ENCODE assay signal across 10 cellular contexts in the genomic region with DNA sequence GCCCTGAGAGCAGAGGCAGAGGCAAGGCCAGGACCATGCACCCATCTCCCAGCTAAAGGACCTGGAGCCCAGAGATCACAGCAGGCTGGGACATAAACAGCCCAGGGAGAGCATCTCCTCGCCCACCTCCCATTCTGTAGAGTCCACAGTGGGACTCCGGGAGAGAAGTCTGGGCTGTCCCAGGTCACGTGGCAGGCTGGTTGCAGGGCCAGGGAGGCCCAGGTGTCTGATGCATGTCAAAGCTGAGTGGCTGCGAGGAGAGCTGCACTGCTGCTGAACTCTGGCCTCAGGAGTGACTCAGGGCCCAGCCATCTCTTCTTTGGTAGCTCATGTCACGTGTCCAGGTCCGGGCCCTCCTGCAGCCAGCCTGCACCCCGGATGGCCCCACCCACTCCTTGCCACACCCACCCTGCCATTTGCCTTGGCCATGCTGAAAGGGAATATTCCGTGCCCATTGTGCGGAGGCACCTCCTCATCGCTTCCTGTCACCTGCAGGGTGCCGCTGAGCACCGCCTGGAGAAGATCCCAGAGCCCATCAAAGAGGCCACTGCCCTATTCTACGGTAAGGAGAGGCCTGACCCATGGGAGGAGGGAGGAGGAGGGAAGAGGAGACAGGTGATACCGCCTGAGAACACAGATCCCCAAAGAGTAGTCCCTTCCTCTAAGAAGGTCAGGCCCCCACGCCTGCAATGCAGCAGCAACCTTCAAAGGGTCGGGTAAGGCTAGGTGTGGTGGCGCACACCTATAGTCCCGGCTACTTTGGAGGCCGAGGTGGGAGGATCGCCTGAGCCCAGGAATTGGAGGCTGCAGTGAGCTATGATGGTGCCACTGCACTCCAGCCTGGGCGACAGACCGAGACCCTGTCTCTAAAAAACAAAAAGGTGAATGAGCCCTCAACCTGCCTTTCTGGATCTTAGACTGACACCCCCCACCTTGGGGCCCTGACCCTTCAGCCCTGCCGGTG. TPM values are rescaled to one million over a fixed set of nuclear protein-coding genes. Genes with fewer than 3 reads are reported as not detected.
DNase-seq lines count a peak whose midpoint lies in the region; ATAC-seq lines count a peak whose summit lies in the region.
"Had no signal": no experiment of that assay in that cellular context is flagged by ENCODE, and none has a peak within 500 bp of the region (broad histone marks: within the 10 kb centered on the region; RNA-seq: fewer than 3 reads in every experiment).

No MANE protein-coding gene starts in this region.

- H3K9me3 ChIP-seq in adipocyte (ENCODE audit: control insufficient read depth, low read length), result no peaks in the 10 kb centered on the region

- ATAC-seq in HG03378 (IDR thresholded peaks at IDR 0.05; ENCODE audit: unreplicated experiment) (no peak), HG02610 (IDR thresholded peaks at IDR 0.05; ENCODE audit: unreplicated experiment) (no peak), HG02798 (IDR thresholded peaks at IDR 0.05; ENCODE audit: poor library complexity, unreplicated experiment) (no peak)
- ATAC-seq: stimulated activated memory B cell treated with anti-CD40 and anti-IgM and Interleukin-4, amounts not matched to agents 10 μg/mL and 1 μg/mL and 100 μg/mL, for 72 hours had no signal

- DNase-seq in DMS53 (lab: John Stamatoyannopoulos, UW), result peak; percentile 93
- peak; percentile 61 for DNase-seq in LHCN-M2 (ENCODE audit: low read depth)
- DNase-seq in adipocyte (ENCODE audit: low read depth), result peak; percentile 23
- DNase-seq in kidney glomerular epithelial cell (lab: John Stamatoyannopoulos, UW), result peak; percentile 55
- no peak for DNase-seq in pons (ENCODE audit: low spot score)
- DNase-seq: T-helper 2 cell had no signal

- H3K27me3 ChIP-seq in adipocyte (replicated peaks; ENCODE audit: control insufficient read depth, insufficient read depth, low read length), result peaks cover 3% of the 10 kb centered on the region

- H3K36me3 ChIP-seq in adipocyte (ENCODE audit: control insufficient read depth, insufficient read depth, low read length, severe bottlenecking), result no peaks in the 10 kb centered on the region

- H3K4me1 ChIP-seq in adipocyte (ENCODE audit: control insufficient read depth, insufficient read depth, low read length), result no peaks in the 10 kb centered on the region

- no peak overlapping the region for H3K4me3 ChIP-seq in adipocyte (ENCODE audit: low read length)

- H3K9ac ChIP-seq in adipocyte (ENCODE audit: low read length), result no peak overlapping the region

RNA-seq across cellular contexts. Expression of a gene that starts 12.6 kb away (rescaled TPM):
- total RNA-seq in LHCN-M2 (2014; rRNA removed), result 11.9 and 25.8 TPM in 2 replicates
- 7.4 TPM for polyA plus RNA-seq in LHCN-M2 (2012)
